ENCODE assay signal across 22 cellular contexts in genomic region chr12:15868186-15868585, GRCh38. TPM values are rescaled to one million over a fixed set of nuclear protein-coding genes. Genes with fewer than 3 reads are reported as not detected.
A peak's percentile ranks its signal among the peaks of the same experiment; 100 is the strongest.
DNase-seq lines count a peak whose midpoint lies in the region; TF ChIP-seq lines count a peak whose summit lies in the region.
"Had no signal": no experiment of that assay in that cellular context is flagged by ENCODE, and none has a peak within 500 bp of the region (broad histone marks: within the 10 kb centered on the region; RNA-seq: fewer than 3 reads in every experiment).

No MANE protein-coding gene starts in this region.

- no peak for TF ChIP-seq CTCF in fibroblast of villous mesenchyme (IDR thresholded peaks at IDR 0.05; ENCODE audit: insufficient read depth, low read depth, low read length)

- DNase-seq in H4 (ENCODE audit: low spot score) (peak; percentile 75), M059J (ENCODE audit: low read depth) (peak; percentile 40), fibroblast of villous mesenchyme (ENCODE audit: low read depth) (peak; percentile 46)
- DNase-seq in stimulated activated CD4-positive, alpha-beta T cell treated with anti-CD3 and anti-CD28 coated beads, Interleukin-1b, Interleukin-23, amount 100 ng/mL, for 48 hours, result no peak
- DNase-seq in stimulated activated CD4-positive, alpha-beta T cell treated with anti-CD3 and anti-CD28 coated beads, Interleukin-4, amount 100 ng/mL, for 1 hour, result no peak
- DNase-seq: 8988T; ACHN; BE2C; C1 segment of cervical spinal cord; CD4-positive, alpha-beta memory T cell; CD4-positive, CD25-positive, alpha-beta regulatory T cell; CD8-positive, alpha-beta memory T cell; COR-L47; DMS 273 treated with DMSO at 0.1 percent for 48 hours; DMS153; DMS53; DMS79; DND-41; EL; GDM1 had no signal

- H3K4me3 ChIP-seq in fibroblast of villous mesenchyme (ENCODE audit: low read depth, low read length), result no peak overlapping the region
- H3K4me3 ChIP-seq: BLaER1, GM12878 had no signal

RNA-seq across cellular contexts. Expression of gene STRAP, which starts 14.0 kb away (rescaled TPM):
- total RNA-seq in H4 (2014; rRNA removed; shearing (Covaris generic)), result 156 and 176 TPM in 2 replicates
- 91.0 and 148 TPM in 2 replicates for total RNA-seq in M059J (2014; rRNA removed; shearing (Covaris generic))
- 93.3 and 95.0 TPM in 2 replicates for total RNA-seq in fibroblast of villous mesenchyme

RNA-seq across cellular contexts. Expression of gene DERA, which starts 42.9 kb away (rescaled TPM):
- 97.3 and 108 TPM in 2 replicates for total RNA-seq in H4 (2014; rRNA removed; shearing (Covaris generic))
- 67.0 and 111 TPM in 2 replicates for total RNA-seq in M059J (2014; rRNA removed; shearing (Covaris generic))
- total RNA-seq in fibroblast of villous mesenchyme, result 46.2 and 53.1 TPM in 2 replicates

Comparison
In these comparisons a context has a peak if more than half of its experiments do, and no peak if none do; other contexts are left out.
1. DNase-seq: peak in H4 (single experiment), M059J (single experiment) and fibroblast of villous mesenchyme (single experiment); none in stimulated activated CD4-positive, alpha-beta T cell treated with anti-CD3 and anti-CD28 coated beads, Interleukin-1b, Interleukin-23, amount 100 ng/mL, for 48 hours (single experiment) and stimulated activated CD4-positive, alpha-beta T cell treated with anti-CD3 and anti-CD28 coated beads, Interleukin-4, amount 100 ng/mL, for 1 hour (single experiment).